In the genomic region with DNA sequence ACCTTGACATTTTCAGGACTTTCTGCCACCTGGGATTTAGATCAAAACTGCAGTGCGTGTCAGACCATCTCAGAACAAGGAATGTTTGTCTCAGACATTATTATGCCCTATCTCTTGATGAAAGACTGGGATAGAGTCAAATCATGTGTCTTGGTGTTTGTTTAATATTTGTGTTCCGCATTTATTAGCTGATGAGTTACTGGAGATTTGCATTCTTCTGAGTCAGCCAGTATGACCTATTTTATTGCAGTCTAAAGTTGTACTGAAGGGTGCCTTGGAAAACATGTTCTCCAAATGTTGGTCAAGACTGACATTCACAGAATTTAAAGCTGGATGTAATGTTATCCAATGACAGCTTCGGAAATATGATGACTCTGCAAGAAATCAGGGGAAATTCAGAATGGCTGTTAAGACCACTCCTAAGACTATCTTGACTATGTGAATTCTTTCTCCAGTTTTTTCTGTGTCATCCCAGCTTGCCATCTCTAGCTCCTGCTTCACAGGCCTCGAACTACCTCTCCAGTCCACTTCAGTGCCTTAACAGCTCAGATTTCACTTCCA, we compare ENCODE assay signal across 25 cellular contexts.
DNase-seq lines count a peak whose midpoint lies in the region; ATAC-seq and TF ChIP-seq lines count a peak whose summit lies in the region.
"Had no signal": no experiment of that assay in that cellular context is flagged by ENCODE, and none has a peak within 500 bp of the region (broad histone marks: within the 10 kb centered on the region; RNA-seq: fewer than 3 reads in every experiment).

No MANE protein-coding gene starts in this region.

- H3K27ac ChIP-seq in SK-N-MC: peak overlapping the region; percentile 72
- H3K27ac ChIP-seq in right cardiac atrium (ENCODE audit: low read length): no peak overlapping the region
- H3K27ac ChIP-seq: BLaER1 treated with 17β-estradiol and CSF1 and Interleukin-3, amounts not matched to agents 10 nM and 100 nM; coronary artery; gastroesophageal sphincter; SJSA1; upper lobe of right lung had no signal

- no peak overlapping the region for H3K4me2 ChIP-seq in Loucy (ENCODE audit: low read depth, low read length, poor library complexity, severe bottlenecking)
- H3K4me2 ChIP-seq: BLaER1 treated with 17β-estradiol and CSF1 and Interleukin-3, amounts not matched to agents 10 nM and 100 nM had no signal

- H3K4me3 ChIP-seq in Loucy (ENCODE audit: low read length, poor library complexity, severe bottlenecking) (no peak overlapping the region), SK-N-MC (peak overlapping the region; percentile 25; the same call in 1 of the 2 replicates), right cardiac atrium (ENCODE audit: low read length) (no peak overlapping the region)
- H3K4me3 ChIP-seq: BLaER1 treated with 17β-estradiol and CSF1 and Interleukin-3, amounts not matched to agents 10 nM and 100 nM; coronary artery; gastroesophageal sphincter; SJSA1; upper lobe of right lung had no signal

- no peaks in the 10 kb centered on the region for H3K9me2 ChIP-seq in Loucy (replicated peaks; ENCODE audit: low read depth, low read length)

- H3K36me3 ChIP-seq in Loucy (ENCODE audit: insufficient read depth, low read length): no peaks in the 10 kb centered on the region
- H3K36me3 ChIP-seq in SK-N-MC (ENCODE audit: insufficient read depth, low read length): no peaks in the 10 kb centered on the region
- H3K36me3 ChIP-seq: BLaER1 treated with 17β-estradiol and CSF1 and Interleukin-3, amounts not matched to agents 10 nM and 100 nM; gastroesophageal sphincter; SJSA1; upper lobe of right lung had no signal

- DNase-seq in NCI-H510A treated with DMSO at 0.1 percent for 48 hours (lab: John Stamatoyannopoulos, UW) (peak; percentile 40), NCI-H510A (lab: John Stamatoyannopoulos, UW) (no peak), SK-N-MC (ENCODE audit: low read depth, low spot score) (no peak), right cardiac atrium (no peak), head of caudate nucleus (no peak)
- no peak for DNase-seq in central memory CD4-positive, alpha-beta T cell
- DNase-seq: activated CD4-positive, alpha-beta T cell treated with anti-CD3 and anti-CD28 coated beads for 36 hours; activated naive CD4-positive, alpha-beta T cell treated with Interleukin-2 at 50 U/mL for 16 hours; activated T-cell treated with anti-CD3 and anti-CD28 coated beads, Interleukin-2, amount 50 U/mL, for 24 hours; amniotic stem cell; effector memory CD8-positive, alpha-beta T cell; hypothalamus; NCI-H1436 treated with DMSO at 0.1 percent for 48 hours; NCI-H2227 treated with DMSO at 0.1 percent for 48 hours; NK-92 treated with Interleukin-12 subunit alpha and Interleukin-12 subunit beta, amount 100 ng/mL, for 24 hours; stimulated activated CD4-positive, alpha-beta T cell treated with anti-CD3 and anti-CD28 coated beads, Interleukin-2, amount 100 ng/mL, for 24 hours; upper lobe of right lung had no signal

- H3K9ac ChIP-seq in Loucy (ENCODE audit: low read depth, low read length, poor library complexity, severe bottlenecking) (no peak overlapping the region), SK-N-MC (ENCODE audit: insufficient read length) (peak overlapping the region; percentile 21)
- H3K9ac ChIP-seq: BLaER1 treated with 17β-estradiol and CSF1 and Interleukin-3, amounts not matched to agents 10 nM and 100 nM had no signal

- no peak for ATAC-seq in right cardiac atrium
- ATAC-seq: activated CD4-positive, alpha-beta T cell treated with anti-CD3 and anti-CD28 coated beads for 36 hours; effector memory CD8-positive, alpha-beta T cell; esophagus mucosa; gastroesophageal sphincter had no signal

- H3K9me3 ChIP-seq in Loucy (ENCODE audit: insufficient read depth, low read depth, low read length) (no peaks in the 10 kb centered on the region), SK-N-MC (ENCODE audit: low read depth, low read length) (no peaks in the 10 kb centered on the region), right cardiac atrium (ENCODE audit: control insufficient read depth, low read length) (no peaks in the 10 kb centered on the region)
- H3K9me3 ChIP-seq: BLaER1 treated with 17β-estradiol and CSF1 and Interleukin-3, amounts not matched to agents 10 nM and 100 nM; gastroesophageal sphincter; SJSA1; upper lobe of right lung had no signal

- peak overlapping the region; percentile 34 to 63 (median 53) for H3K27ac Mint-ChIP-seq in nephron
- H3K27ac Mint-ChIP-seq: activated CD4-positive, alpha-beta T cell treated with anti-CD3 and anti-CD28 coated beads for 36 hours; activated T-cell treated with anti-CD3 and anti-CD28 coated beads, Interleukin-2, amount 50 U/mL, for 24 hours; effector memory CD8-positive, alpha-beta T cell had no signal

- intact Hi-C loops in right cardiac atrium (cut with DNase I): no loop called here
- intact Hi-C loops in head of caudate nucleus (cut with DNase I): no loop called here

- H4K20me1 ChIP-seq in Loucy (ENCODE audit: insufficient read depth, low read length, poor library complexity, severe bottlenecking): no peaks in the 10 kb centered on the region
- H4K20me1 ChIP-seq: BLaER1 treated with 17β-estradiol and CSF1 and Interleukin-3, amounts not matched to agents 10 nM and 100 nM had no signal

- no peaks in the 10 kb centered on the region for H3K9me3 Mint-ChIP-seq in nephron
- H3K9me3 Mint-ChIP-seq: activated T-cell treated with anti-CD3 and anti-CD28 coated beads, Interleukin-2, amount 50 U/mL, for 24 hours; effector memory CD8-positive, alpha-beta T cell; IgD-negative memory B cell had no signal

- no peak overlapping the region for H3K4me3 Mint-ChIP-seq in nephron
- H3K4me3 Mint-ChIP-seq: activated CD4-positive, alpha-beta T cell treated with anti-CD3 and anti-CD28 coated beads for 36 hours; activated T-cell treated with anti-CD3 and anti-CD28 coated beads, Interleukin-2, amount 50 U/mL, for 24 hours; effector memory CD8-positive, alpha-beta T cell had no signal

- H3K79me2 ChIP-seq in Loucy (ENCODE audit: insufficient read depth, low read length): no peaks in the 10 kb centered on the region

- H3K4me1 ChIP-seq in Loucy (ENCODE audit: insufficient read depth, low read length, poor library complexity, severe bottlenecking) (peaks cover 17% of the 10 kb centered on the region), right cardiac atrium (ENCODE audit: control insufficient read depth, insufficient read depth, low read length) (no peaks in the 10 kb centered on the region)
- H3K4me1 ChIP-seq: gastroesophageal sphincter, upper lobe of right lung had no signal

- H3K36me3 Mint-ChIP-seq in nephron (ENCODE audit: low read depth): no peaks in the 10 kb centered on the region

- 90% methylated on average over 4 of the region's 4 CpGs for WGBS in right cardiac atrium

- TF ChIP-seq CTCF in Loucy (conservative IDR thresholded peaks at IDR 0.05; ENCODE audit: low read length): no peak
- TF ChIP-seq CTCF in nephron (IDR thresholded peaks at IDR 0.05; ENCODE audit: unreplicated experiment in 3 of 3): no peak

- peaks cover 21% of the 10 kb centered on the region for H3K4me1 Mint-ChIP-seq in nephron

- H3F3A ChIP-seq in Loucy (ENCODE audit: low read depth): no peaks in the 10 kb centered on the region

- no peaks in the 10 kb centered on the region for H3K27me3 ChIP-seq in Loucy (ENCODE audit: insufficient read depth, low read length, poor library complexity, severe bottlenecking)
- H3K27me3 ChIP-seq in right cardiac atrium (ENCODE audit: control insufficient read depth, insufficient read depth): no peaks in the 10 kb centered on the region
- H3K27me3 ChIP-seq: BLaER1 treated with 17β-estradiol and CSF1 and Interleukin-3, amounts not matched to agents 10 nM and 100 nM; gastroesophageal sphincter; SJSA1; upper lobe of right lung had no signal

- peaks cover 4% of the 10 kb centered on the region for H3K27me3 Mint-ChIP-seq in nephron (ENCODE audit: low read depth)
- H3K27me3 Mint-ChIP-seq: effector memory CD8-positive, alpha-beta T cell had no signal

- H2AFZ ChIP-seq in Loucy (ENCODE audit: low read length): peak overlapping the region; percentile 5; the same call in 1 of the 2 replicates
